8 cellular contexts compared by ENCODE assay signal in genomic region chr2:240374085-240374907, GRCh38.
DNase-seq lines count a peak whose midpoint lies in the region; TF ChIP-seq lines count a peak whose summit lies in the region.

No MANE protein-coding gene starts in this region.

- no peak for TF ChIP-seq CTCF in tibial artery (IDR thresholded peaks at IDR 0.05)
- TF ChIP-seq CTCF in thyroid gland (IDR thresholded peaks at IDR 0.05), result no peak

- WGBS in thyroid gland, 2 donors, result 63 to 69% methylated on average over 13 to 14 of the region's 22 CpGs

- DNase-seq in HPDE6-E6E7 (ENCODE audit: extremely low spot score) (peak; percentile 55), cerebellum (ENCODE audit: low spot score) (peak; percentile 52), kidney tubule cell (ENCODE audit: low spot score) (peak; percentile 77), tibial artery (peak; percentile 51 to 89), SKM-1 treated with dmso at 0.1 percent for 144 hours (lab: John Stamatoyannopoulos, UW; ENCODE audit: unreplicated experiment) (no peak), occipital lobe (lab: John Stamatoyannopoulos, UW) (no peak), thyroid gland (no peak), COLO829 (ENCODE audit: low spot score) (no peak)

- H3K4me3 ChIP-seq in tibial artery (no peak overlapping the region), thyroid gland (replicated peaks in 1 of 3) (no peak overlapping the region)

- peaks cover 8 to 53% (median 39%) of the 10 kb centered on the region in 4 donors for H3K4me1 ChIP-seq in tibial artery
- H3K4me1 ChIP-seq in thyroid gland, result peaks cover 0 to 11% of the 10 kb centered on the region in 2 donors

- H3K9me3 ChIP-seq in tibial artery, result no peaks in the 10 kb centered on the region
- H3K9me3 ChIP-seq in thyroid gland, result no peaks in the 10 kb centered on the region

- no peak for TF ChIP-seq POLR2A in thyroid gland (IDR thresholded peaks at IDR 0.05)

- intact Hi-C loops in tibial artery (cut with DNase I; ENCODE audit: low total_unique reads), result loop anchor here (2.0 kb wide), 1 partner anchor 63 kb away; no protein-coding TSS in a partner anchor
- intact Hi-C loops in thyroid gland (cut with DNase I), result no loop called here

- H3K27me3 ChIP-seq in tibial artery, result no peaks in the 10 kb centered on the region
- H3K27me3 ChIP-seq in thyroid gland, result no peaks in the 10 kb centered on the region

- H3K27ac ChIP-seq in tibial artery (peak overlapping the region; percentile 76 to 81), thyroid gland (no peak overlapping the region)

- no peaks in the 10 kb centered on the region for H3K36me3 ChIP-seq in tibial artery
- H3K36me3 ChIP-seq in thyroid gland, result no peaks in the 10 kb centered on the region

Comparison
In these comparisons a context has a peak if more than half of its experiments do, and no peak if none do; other contexts are left out.
1. DNase-seq: peak in HPDE6-E6E7 (single experiment), cerebellum (single experiment), kidney tubule cell (single experiment) and tibial artery (2 of 2); none in SKM-1 treated with dmso at 0.1 percent for 144 hours (single experiment), occipital lobe (single experiment), thyroid gland (0 of 2) and COLO829 (single experiment).
2. H3K27ac ChIP-seq: peak in tibial artery (2 of 2); none in thyroid gland (0 of 3).